Comparison of ENCODE assay signal across 10 cellular contexts in the genomic region with DNA sequence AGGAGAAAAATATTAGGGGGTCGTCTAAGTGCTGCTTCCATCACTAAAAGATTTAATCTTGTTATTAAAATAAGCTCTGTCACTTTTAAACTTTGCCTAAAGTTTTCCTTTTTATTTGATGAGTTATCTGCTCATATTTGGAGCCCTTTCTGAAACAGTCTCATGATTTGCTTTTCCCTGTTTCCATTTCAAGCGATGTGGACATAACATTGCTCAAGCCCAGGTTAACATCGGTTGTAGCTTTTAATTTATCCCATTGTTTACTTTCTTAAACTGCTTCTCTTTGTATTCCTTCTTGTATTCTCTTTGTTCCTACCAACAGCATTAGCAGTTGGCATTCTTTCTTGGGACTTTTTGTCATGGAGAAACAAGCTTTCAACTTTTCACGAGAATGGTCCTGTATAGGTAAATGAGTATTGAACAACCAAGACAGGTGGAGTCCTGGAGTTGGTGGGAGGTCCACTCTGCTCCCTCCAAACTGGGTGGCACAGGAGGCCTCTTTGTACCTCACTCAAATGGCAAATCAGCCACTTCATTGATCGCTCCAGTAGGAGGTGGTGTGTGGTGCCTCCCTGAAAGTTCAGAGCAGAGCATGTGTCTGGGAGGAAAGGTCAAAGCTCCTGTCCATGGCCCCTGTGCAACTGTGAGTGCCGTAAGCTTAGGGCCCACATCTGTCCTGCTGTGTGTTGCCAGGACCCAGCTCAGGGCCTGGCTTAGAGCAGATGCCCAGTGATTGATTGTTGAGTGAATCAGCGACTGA.
"Had no signal": no experiment of that assay in that cellular context is flagged by ENCODE, and none has a peak within 500 bp of the region (broad histone marks: within the 10 kb centered on the region; RNA-seq: fewer than 3 reads in every experiment).

No MANE protein-coding gene starts in this region.

- H3K27ac ChIP-seq: foreskin keratinocyte had no signal

- H3K4me3 ChIP-seq: mucosa of descending colon had no signal

- H3K27ac Mint-ChIP-seq: dendritic cell treated with granulocyte-macrophage colony-stimulating factor and Interleukin-4, amounts not matched to agents 40 ng/mL and 50 ng/mL, for 4 days; naive thymus-derived CD8-positive, alpha-beta T cell had no signal

- H3K4me1 ChIP-seq: foreskin keratinocyte had no signal

- DNase-seq: foreskin keratinocyte; left colon; mucosa of descending colon; naive thymus-derived CD8-positive, alpha-beta T cell; posterior cingulate gyrus; small intestine; stimulated activated CD4-positive, alpha-beta T cell treated with anti-CD3 and anti-CD28 coated beads, Interleukin-12 subunit alpha, Interleukin-12 subunit beta, amount 100 ng/mL, for 4 hours; stimulated activated naive CD4-positive, alpha-beta T cell treated with Interleukin-2 at 50 U/mL for 16 hours; trophoblast cell had no signal

- ATAC-seq: foreskin keratinocyte; left colon; mucosa of descending colon; naive thymus-derived CD8-positive, alpha-beta T cell had no signal

- H3K36me3 Mint-ChIP-seq: naive thymus-derived CD8-positive, alpha-beta T cell had no signal

- H3K9me3 ChIP-seq: mucosa of descending colon had no signal

- H3K4me1 Mint-ChIP-seq: naive thymus-derived CD8-positive, alpha-beta T cell had no signal

- H3K4me3 Mint-ChIP-seq: dendritic cell treated with granulocyte-macrophage colony-stimulating factor and Interleukin-4, amounts not matched to agents 40 ng/mL and 50 ng/mL, for 4 days; naive thymus-derived CD8-positive, alpha-beta T cell had no signal

- H3K9me3 Mint-ChIP-seq: dendritic cell treated with granulocyte-macrophage colony-stimulating factor and Interleukin-4, amounts not matched to agents 40 ng/mL and 50 ng/mL, for 4 days; naive thymus-derived CD8-positive, alpha-beta T cell had no signal
